ENCODE assay signal across 25 cellular contexts in the genomic region with DNA sequence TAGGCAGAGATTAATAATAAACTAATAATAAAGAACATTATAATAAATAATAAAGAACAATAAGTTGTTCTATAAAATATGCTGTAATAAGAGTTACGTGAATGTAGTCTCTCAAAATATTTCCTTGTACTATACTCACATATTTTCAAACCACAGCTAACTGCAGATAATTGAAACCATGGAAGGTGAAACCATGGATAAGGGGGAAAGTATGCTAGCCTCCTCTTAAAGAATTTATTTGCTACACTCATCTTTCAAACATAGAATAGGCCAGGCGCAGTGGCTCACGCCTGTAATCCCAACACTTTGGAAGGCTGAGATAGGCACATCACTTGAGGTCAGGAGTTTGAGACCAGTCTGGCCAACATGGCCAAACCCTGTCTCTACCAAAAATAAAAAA. TPM values are rescaled to one million over a fixed set of nuclear protein-coding genes. Genes with fewer than 3 reads are reported as not detected.
DNase-seq lines count a peak whose midpoint lies in the region; ATAC-seq, FAIRE-seq and TF ChIP-seq lines count a peak whose summit lies in the region.
"Had no signal": no experiment of that assay in that cellular context is flagged by ENCODE, and none has a peak within 500 bp of the region (broad histone marks: within the 10 kb centered on the region; RNA-seq: fewer than 3 reads in every experiment).

No MANE protein-coding gene starts in this region.

- no peaks in the 10 kb centered on the region for H3K9me3 ChIP-seq in CD4-positive, alpha-beta memory T cell (ENCODE audit: control insufficient read depth in 1 of 2, low read length in 2 of 2)
- no peaks in the 10 kb centered on the region for H3K9me3 ChIP-seq in astrocyte (ENCODE audit: insufficient read depth, low read depth, low read length)
- H3K9me3 ChIP-seq: breast epithelium, gastroesophageal sphincter had no signal

- H3K79me2 ChIP-seq in astrocyte (ENCODE audit: insufficient read depth, low read length), result peaks cover 72% of the 10 kb centered on the region

- no peaks in the 10 kb centered on the region for H3K36me3 ChIP-seq in CD4-positive, alpha-beta memory T cell (ENCODE audit: insufficient read depth, low read length)
- no peaks in the 10 kb centered on the region for H3K36me3 ChIP-seq in astrocyte (ENCODE audit: insufficient read depth, low read length)
- H3K36me3 ChIP-seq: breast epithelium, gastroesophageal sphincter had no signal

- no peaks in the 10 kb centered on the region for H3K9me3 Mint-ChIP-seq in CD4-positive, alpha-beta memory T cell
- H3K9me3 Mint-ChIP-seq in astrocyte (ENCODE audit: unreplicated experiment) (no peaks in the 10 kb centered on the region), immature natural killer cell (no peaks in the 10 kb centered on the region)
- H3K9me3 Mint-ChIP-seq: activated naive CD8-positive, alpha-beta T cell treated with anti-CD3 and anti-CD28 coated beads, Interleukin-2, amount 10 ng/mL, durations not matched to agents 7 days and 5 days; H9; neural crest cell had no signal

- peaks cover 73% of the 10 kb centered on the region for H4K20me1 ChIP-seq in astrocyte (ENCODE audit: insufficient read depth, low read length)

- peaks cover 26 to 52% (median 48%) of the 10 kb centered on the region in 4 donors for H3K4me1 Mint-ChIP-seq in CD4-positive, alpha-beta memory T cell
- peaks cover 15% of the 10 kb centered on the region for H3K4me1 Mint-ChIP-seq in astrocyte (ENCODE audit: low read depth, unreplicated experiment)
- peaks cover 16 to 58% of the 10 kb centered on the region in 2 donors for H3K4me1 Mint-ChIP-seq in immature natural killer cell

- no peak overlapping the region for H3K9ac ChIP-seq in astrocyte (ENCODE audit: low read length)

- POLR2A ChIA-PET in CD4-positive, alpha-beta memory T cell (lab: Charles Lee; ENCODE audit: partially characterized antibody), result interaction anchor here (1.0 to 28.3 kb wide), 8 partner anchors 11 to 41 kb away, joined by 3 to 961 read pairs (median 5); a partner anchor contains a TSS

- peak overlapping the region in 4 of 7 donors; percentile 85 to 96 (median 88) for H3K27ac Mint-ChIP-seq in CD4-positive, alpha-beta memory T cell
- H3K27ac Mint-ChIP-seq in astrocyte (ENCODE audit: unreplicated experiment) (no peak overlapping the region), immature natural killer cell (peak overlapping the region in 5 of 6 donors; percentile 43 to 87 (median 75))
- H3K27ac Mint-ChIP-seq: activated naive CD8-positive, alpha-beta T cell treated with anti-CD3 and anti-CD28 coated beads, Interleukin-2, amount 10 ng/mL, durations not matched to agents 7 days and 5 days; H9; progenitor cell of endocrine pancreas had no signal

- no peaks in the 10 kb centered on the region for H3K27me3 ChIP-seq in CD4-positive, alpha-beta memory T cell (ENCODE audit: insufficient read depth, low read length)
- no peaks in the 10 kb centered on the region for H3K27me3 ChIP-seq in astrocyte (ENCODE audit: insufficient read depth, low read length)
- H3K27me3 ChIP-seq: breast epithelium, gastroesophageal sphincter had no signal

- intact Hi-C loops in CD4-positive, alpha-beta memory T cell (cut with micrococcal nuclease), result no loop called here

- H2AFZ ChIP-seq in astrocyte (ENCODE audit: low read depth, low read length), result no peak overlapping the region

- peaks cover 6 to 29% of the 10 kb centered on the region in 2 donors for H3K36me3 Mint-ChIP-seq in CD4-positive, alpha-beta memory T cell
- H3K36me3 Mint-ChIP-seq in astrocyte (ENCODE audit: low read depth, unreplicated experiment) (peaks cover 2% of the 10 kb centered on the region), immature natural killer cell (no peaks in the 10 kb centered on the region)

- ATAC-seq in GM18868 (IDR thresholded peaks at IDR 0.05; ENCODE audit: unreplicated experiment), result no peak
- ATAC-seq: gastroesophageal sphincter, left colon had no signal

- CTCF ChIA-PET in CD4-positive, alpha-beta memory T cell (lab: Charles Lee; ENCODE audit: partially characterized antibody), result interaction anchor here (1.0 to 4.7 kb wide), 3 partner anchors 15 to 74 kb away, joined by 4 to 21 read pairs (median 4); no protein-coding TSS in a partner anchor

- H3K27me3 Mint-ChIP-seq in CD4-positive, alpha-beta memory T cell, result no peaks in the 10 kb centered on the region
- H3K27me3 Mint-ChIP-seq in astrocyte (ENCODE audit: low read depth, unreplicated experiment) (no peaks in the 10 kb centered on the region), immature natural killer cell (ENCODE audit: low read depth in 3 of 3) (peaks cover 3 to 9% (median 5%) of the 10 kb centered on the region in 3 donors)
- H3K27me3 Mint-ChIP-seq: activated naive CD8-positive, alpha-beta T cell treated with anti-CD3 and anti-CD28 coated beads, Interleukin-2, amount 10 ng/mL, durations not matched to agents 7 days and 5 days; progenitor cell of endocrine pancreas had no signal

- peak overlapping the region in 5 of 8 donors; percentile 38 to 84 (median 60) for H3K4me3 Mint-ChIP-seq in CD4-positive, alpha-beta memory T cell
- no peak overlapping the region for H3K4me3 Mint-ChIP-seq in astrocyte (ENCODE audit: unreplicated experiment)
- H3K4me3 Mint-ChIP-seq in immature natural killer cell, result peak overlapping the region in 3 of 5 donors; percentile 29 to 31 (median 31)
- H3K4me3 Mint-ChIP-seq: activated naive CD8-positive, alpha-beta T cell treated with anti-CD3 and anti-CD28 coated beads, Interleukin-2, amount 10 ng/mL, durations not matched to agents 7 days and 5 days; H9; neural crest cell had no signal

- no peak for FAIRE-seq in astrocyte (lab: Jason Lieb, UNC)

- H3K27ac ChIP-seq in CD4-positive, alpha-beta memory T cell (ENCODE audit: low read depth, low read length), result no peak overlapping the region
- H3K27ac ChIP-seq in astrocyte (ENCODE audit: low read depth, low read length), result no peak overlapping the region
- H3K27ac ChIP-seq: breast epithelium, epithelial cell of prostate, gastroesophageal sphincter had no signal

- H3K4me2 ChIP-seq in astrocyte (ENCODE audit: low read length), result no peak overlapping the region

- H3K4me3 ChIP-seq in AG10803 (ENCODE audit: low read length), result no peak overlapping the region
- no peak overlapping the region for H3K4me3 ChIP-seq in CD4-positive, alpha-beta memory T cell (ENCODE audit: low read length in 2 of 2)
- no peak overlapping the region for H3K4me3 ChIP-seq in astrocyte (ENCODE audit: insufficient read depth, low read depth, low read length)
- H3K4me3 ChIP-seq: breast epithelium, gastroesophageal sphincter, skin epidermis had no signal

- DNase-seq in AG10803 (ENCODE audit: low read depth) (peak; percentile 70), astrocyte (ENCODE audit: low read depth) (peak; percentile 72), immature natural killer cell (no peak), NCI-H1694 (lab: John Stamatoyannopoulos, UW) (no peak), SHP77 treated with DMSO at 0.1 percent for 48 hours (lab: John Stamatoyannopoulos, UW) (no peak), kidney glomerular epithelial cell (lab: John Stamatoyannopoulos, UW) (no peak)
- no peak for DNase-seq in CD4-positive, alpha-beta memory T cell
- DNase-seq: activated CD4-positive, alpha-beta T cell treated with anti-CD3 and anti-CD28 coated beads for 48 hours; activated naive CD8-positive, alpha-beta T cell treated with anti-CD3 and anti-CD28 coated beads, Interleukin-2, amount 10 ng/mL, durations not matched to agents 7 days and 5 days; COR-L47; dermis blood vessel endothelial cell; DND-41; H9; KG1; left colon; NCI-H1694 treated with DMSO at 0.1 percent for 48 hours; NCI-H69; stimulated activated CD4-positive, alpha-beta T cell treated with anti-CD3 and anti-CD28 coated beads, Interleukin-4, amount 100 ng/mL, for 1 hour had no signal

- TF ChIP-seq CTCF in AG10803 (conservative IDR thresholded peaks at IDR 0.05; ENCODE audit: low read length), result no peak
- no peak for TF ChIP-seq CTCF in astrocyte (IDR thresholded peaks at IDR 0.05; ENCODE audit: insufficient read depth, low read depth, low read length)

- H3K4me1 ChIP-seq in CD4-positive, alpha-beta memory T cell (ENCODE audit: insufficient read depth, low read length), result peaks cover 96% of the 10 kb centered on the region
- peaks cover 9% of the 10 kb centered on the region for H3K4me1 ChIP-seq in astrocyte (ENCODE audit: insufficient read depth, low read length)
- H3K4me1 ChIP-seq: breast epithelium had no signal

RNA-seq across cellular contexts. Expression of a gene that starts 18.5 kb away (rescaled TPM):
- 100 to 1,000 TPM; 380 to 390 TPM for total RNA-seq in CD4-positive, alpha-beta memory T cell
- 100 to 1,000 TPM; 271 to 370 TPM for polyA plus RNA-seq in CD4-positive, alpha-beta memory T cell
- 22.4 and 25.0 TPM in 2 replicates for total RNA-seq in astrocyte
- 100 to 1,000 TPM; 176 to 336 (median 233) TPM for polyA plus RNA-seq in immature natural killer cell

Comparison
In these comparisons a context has a peak if more than half of its experiments do, and no peak if none do; other contexts are left out.
1. DNase-seq: peak in AG10803 (single experiment) and astrocyte (single experiment); none in CD4-positive, alpha-beta memory T cell (0 of 5), immature natural killer cell (0 of 3), NCI-H1694 (single experiment), SHP77 treated with DMSO at 0.1 percent for 48 hours (single experiment) and kidney glomerular epithelial cell (single experiment).
2. RNA of a gene that starts 18.5 kb away (total RNA-seq): 380 to 390 TPM in CD4-positive, alpha-beta memory T cell; 22.4 to 25.0 TPM in astrocyte; every median in the first group is over 10 times any median in the second.